Comparison of ENCODE assay signal across 17 cellular contexts in genomic region chr1:53362270-53362669, GRCh38. TPM values are rescaled to one million over a fixed set of nuclear protein-coding genes. Genes with fewer than 3 reads are reported as not detected.
DNase-seq lines count a peak whose midpoint lies in the region; ATAC-seq and TF ChIP-seq lines count a peak whose summit lies in the region.
"Had no signal": no experiment of that assay in that cellular context is flagged by ENCODE, and none has a peak within 500 bp of the region (broad histone marks: within the 10 kb centered on the region; RNA-seq: fewer than 3 reads in every experiment).

No MANE protein-coding gene starts in this region.

- H3K4me3 Mint-ChIP-seq in activated naive CD8-positive, alpha-beta T cell treated with anti-CD3 and anti-CD28 coated beads, Interleukin-2, amount 10 ng/mL, durations not matched to agents 7 days and 5 days, result no peak overlapping the region
- no peak overlapping the region for H3K4me3 Mint-ChIP-seq in activated naive CD8-positive, alpha-beta T cell treated with anti-CD3 and anti-CD28 coated beads for 36 hours
- H3K4me3 Mint-ChIP-seq in chondrocyte (ENCODE audit: unreplicated experiment), result no peak overlapping the region
- no peak overlapping the region for H3K4me3 Mint-ChIP-seq in type B pancreatic cell
- H3K4me3 Mint-ChIP-seq: CD14-positive monocyte had no signal

- no peak overlapping the region for H3K18ac ChIP-seq in mesendoderm (ENCODE audit: low read length)

- no peak overlapping the region for H3K27ac ChIP-seq in mesendoderm (ENCODE audit: low read depth, low read length)
- H3K27ac ChIP-seq: RWPE1 had no signal

- peaks cover 8% of the 10 kb centered on the region for H3K4me1 ChIP-seq in mesendoderm (ENCODE audit: control insufficient read depth, low read depth, low read length)

- peaks cover 12% of the 10 kb centered on the region for H3K27me3 Mint-ChIP-seq in activated naive CD8-positive, alpha-beta T cell treated with anti-CD3 and anti-CD28 coated beads, Interleukin-2, amount 10 ng/mL, durations not matched to agents 7 days and 5 days
- no peaks in the 10 kb centered on the region for H3K27me3 Mint-ChIP-seq in activated naive CD8-positive, alpha-beta T cell treated with anti-CD3 and anti-CD28 coated beads for 36 hours
- peaks cover 10% of the 10 kb centered on the region for H3K27me3 Mint-ChIP-seq in chondrocyte (ENCODE audit: low read depth)
- H3K27me3 Mint-ChIP-seq in type B pancreatic cell, result no peaks in the 10 kb centered on the region

- peaks cover 1% of the 10 kb centered on the region for H3K9me3 Mint-ChIP-seq in activated naive CD8-positive, alpha-beta T cell treated with anti-CD3 and anti-CD28 coated beads, Interleukin-2, amount 10 ng/mL, durations not matched to agents 7 days and 5 days
- peaks cover 4% of the 10 kb centered on the region for H3K9me3 Mint-ChIP-seq in activated naive CD8-positive, alpha-beta T cell treated with anti-CD3 and anti-CD28 coated beads for 36 hours
- H3K9me3 Mint-ChIP-seq in chondrocyte (ENCODE audit: low read depth) (peaks cover 12% of the 10 kb centered on the region), type B pancreatic cell (no peaks in the 10 kb centered on the region)

- no peaks in the 10 kb centered on the region for H3K27me3 ChIP-seq in mesendoderm (ENCODE audit: insufficient read depth, low read length, poor library complexity)

- no peaks in the 10 kb centered on the region for H3K79me2 ChIP-seq in mesendoderm (ENCODE audit: control insufficient read depth, insufficient read depth, low read length)

- no peak overlapping the region for H3K23ac ChIP-seq in mesendoderm (ENCODE audit: low read length)

- no peak overlapping the region for H3K27ac Mint-ChIP-seq in activated naive CD8-positive, alpha-beta T cell treated with anti-CD3 and anti-CD28 coated beads, Interleukin-2, amount 10 ng/mL, durations not matched to agents 7 days and 5 days
- no peak overlapping the region for H3K27ac Mint-ChIP-seq in activated naive CD8-positive, alpha-beta T cell treated with anti-CD3 and anti-CD28 coated beads for 36 hours
- H3K27ac Mint-ChIP-seq in chondrocyte (ENCODE audit: unreplicated experiment) (no peak overlapping the region), type B pancreatic cell (peak overlapping the region; percentile 54)

- no peak overlapping the region for H4K8ac ChIP-seq in mesendoderm (ENCODE audit: low read depth, low read length)

- no peak overlapping the region for H3K4me3 ChIP-seq in mesendoderm (ENCODE audit: low read length)
- no peak overlapping the region for H3K4me3 ChIP-seq in foreskin fibroblast (ENCODE audit: low read depth in 1 of 2, low read length in 2 of 2)

- DNase-seq in activated naive CD8-positive, alpha-beta T cell treated with anti-CD3 and anti-CD28 coated beads, Interleukin-2, amount 10 ng/mL, durations not matched to agents 7 days and 5 days, result peak; percentile 4
- no peak for DNase-seq in activated naive CD8-positive, alpha-beta T cell treated with anti-CD3 and anti-CD28 coated beads for 36 hours
- DNase-seq in chondrocyte (ENCODE audit: low spot score) (peak; percentile 34), mesendoderm (peak; percentile 63), type B pancreatic cell (ENCODE audit: extremely low spot score, unreplicated experiment) (peak; percentile 54), hippocampal formation (lab: John Stamatoyannopoulos, UW) (no peak), foreskin fibroblast (no peak), RPMI8226 (no peak)
- DNase-seq: COR-L47, Karpas-422, MM.1S, NCI-H1105 treated with DMSO at 0.1 percent for 48 hours, NCI-H187 treated with DMSO at 0.1 percent for 48 hours, NCI-H446, NCI-H774 had no signal

- H3K79me1 ChIP-seq in mesendoderm (ENCODE audit: low read length), result no peaks in the 10 kb centered on the region

- H3K36me3 Mint-ChIP-seq in activated naive CD8-positive, alpha-beta T cell treated with anti-CD3 and anti-CD28 coated beads, Interleukin-2, amount 10 ng/mL, durations not matched to agents 7 days and 5 days, result no peaks in the 10 kb centered on the region
- H3K36me3 Mint-ChIP-seq in activated naive CD8-positive, alpha-beta T cell treated with anti-CD3 and anti-CD28 coated beads for 36 hours, result no peaks in the 10 kb centered on the region
- H3K36me3 Mint-ChIP-seq in chondrocyte (ENCODE audit: low read depth) (peaks cover 3% of the 10 kb centered on the region), type B pancreatic cell (no peaks in the 10 kb centered on the region)

- H2BK120ac ChIP-seq in mesendoderm (ENCODE audit: low read depth, low read length), result no peak overlapping the region

- no peak for TF ChIP-seq CTCF in chondrocyte (IDR thresholded peaks at IDR 0.05)
- no peak for TF ChIP-seq CTCF in type B pancreatic cell (conservative IDR thresholded peaks at IDR 0.05)
- no peak for TF ChIP-seq CTCF in foreskin fibroblast (IDR thresholded peaks at IDR 0.05; ENCODE audit: low read depth, low read length)

- H2BK5ac ChIP-seq in mesendoderm (ENCODE audit: low read length), result peak overlapping the region; percentile 42

- H3K4me1 Mint-ChIP-seq in activated naive CD8-positive, alpha-beta T cell treated with anti-CD3 and anti-CD28 coated beads, Interleukin-2, amount 10 ng/mL, durations not matched to agents 7 days and 5 days, result peaks cover 7% of the 10 kb centered on the region
- peaks cover 3% of the 10 kb centered on the region for H3K4me1 Mint-ChIP-seq in activated naive CD8-positive, alpha-beta T cell treated with anti-CD3 and anti-CD28 coated beads for 36 hours
- H3K4me1 Mint-ChIP-seq in chondrocyte (ENCODE audit: low read depth) (no peaks in the 10 kb centered on the region), type B pancreatic cell (ENCODE audit: unreplicated experiment) (peaks cover 4% of the 10 kb centered on the region)

- no peaks in the 10 kb centered on the region for H3K36me3 ChIP-seq in mesendoderm (ENCODE audit: control insufficient read depth, insufficient read depth, low read length)

- H3K9ac ChIP-seq in mesendoderm (ENCODE audit: low read length), result no peak overlapping the region

- peak overlapping the region; percentile 76 for H2AK5ac ChIP-seq in mesendoderm (ENCODE audit: low read length)

- ATAC-seq in activated naive CD8-positive, alpha-beta T cell treated with anti-CD3 and anti-CD28 coated beads, Interleukin-2, amount 10 ng/mL, durations not matched to agents 7 days and 5 days (ENCODE audit: low read depth), result no peak

- H3K56ac ChIP-seq in mesendoderm (ENCODE audit: low read length), result peak overlapping the region; percentile 59

- H3K4me2 ChIP-seq in mesendoderm (ENCODE audit: low read length), result no peak overlapping the region

- H3K4ac ChIP-seq in mesendoderm (ENCODE audit: low read depth, low read length), result no peak overlapping the region

- H2BK15ac ChIP-seq in mesendoderm (replicated peaks; ENCODE audit: low read depth), result no peak overlapping the region

- WGBS in mesendoderm (ENCODE audit: extremely low coverage, insufficient coverage, low lambda C conversion rate), result no CpG with 5 or more reads among the region's 2 CpGs

- POLR2A ChIA-PET in activated naive CD8-positive, alpha-beta T cell treated with anti-CD3 and anti-CD28 coated beads, Interleukin-2, amount 10 ng/mL, durations not matched to agents 7 days and 5 days (lab: Charles Lee), result no interaction called here

- no peak overlapping the region for H4K5ac ChIP-seq in mesendoderm (ENCODE audit: low read length)

RNA-seq across cellular contexts. Expression of gene LRP8, which starts 34.4 kb away (rescaled TPM):
- total RNA-seq in activated naive CD8-positive, alpha-beta T cell treated with anti-CD3 and anti-CD28 coated beads, Interleukin-2, amount 10 ng/mL, durations not matched to agents 7 days and 5 days, result 10 to 100 TPM; 45.0 to 54.3 TPM
- total RNA-seq in activated naive CD8-positive, alpha-beta T cell treated with anti-CD3 and anti-CD28 coated beads for 36 hours, result 10 to 100 TPM; 42.3 to 47.7 TPM
- total RNA-seq in chondrocyte, result 7.1 to 14.5 TPM (median 8.3 TPM) in 3 replicates
- 54.5 TPM for polyA plus RNA-seq in mesendoderm (2013, experiment 1 of 2)
- polyA plus RNA-seq in mesendoderm (2013, experiment 2 of 2), result 55.5 TPM
- 7.1 and 16.5 TPM in 2 replicates for total RNA-seq in type B pancreatic cell (ENCODE audit: low replicate concordance)

Comparison
In these comparisons a context has a peak if more than half of its experiments do, and no peak if none do; other contexts are left out.
1. DNase-seq: peak in activated naive CD8-positive, alpha-beta T cell treated with anti-CD3 and anti-CD28 coated beads, Interleukin-2, amount 10 ng/mL, durations not matched to agents 7 days and 5 days (single experiment), chondrocyte (single experiment), mesendoderm (single experiment) and type B pancreatic cell (single experiment); none in activated naive CD8-positive, alpha-beta T cell treated with anti-CD3 and anti-CD28 coated beads for 36 hours (single experiment), hippocampal formation (0 of 2), foreskin fibroblast (0 of 2) and RPMI8226 (single experiment).